Comparison of ENCODE assay signal across 7 cellular contexts in genomic region chr12:50059440-50060119, GRCh38. TPM values are rescaled to one million over a fixed set of nuclear protein-coding genes. Genes with fewer than 3 reads are reported as not detected.
DNase-seq lines count a peak whose midpoint lies in the region; ATAC-seq and TF ChIP-seq lines count a peak whose summit lies in the region.
"Had no signal": no experiment of that assay in that cellular context is flagged by ENCODE, and none has a peak within 500 bp of the region (broad histone marks: within the 10 kb centered on the region; RNA-seq: fewer than 3 reads in every experiment).

No MANE protein-coding gene starts in this region.

- peak overlapping the region; percentile 85 for H3K4me3 Mint-ChIP-seq in activated CD8-positive, alpha-beta memory T cell treated with anti-CD3 and anti-CD28 coated beads, Interleukin-2, amount 10 ng/mL, durations not matched to agents 7 days and 5 days
- H3K4me3 Mint-ChIP-seq in progenitor cell of endocrine pancreas (ENCODE audit: low read depth): peak overlapping the region; percentile 60

- no peaks in the 10 kb centered on the region for H3K9me3 Mint-ChIP-seq in activated CD8-positive, alpha-beta memory T cell treated with anti-CD3 and anti-CD28 coated beads, Interleukin-2, amount 10 ng/mL, durations not matched to agents 7 days and 5 days (ENCODE audit: low read depth)
- no peaks in the 10 kb centered on the region for H3K9me3 Mint-ChIP-seq in progenitor cell of endocrine pancreas (ENCODE audit: low read depth)

- H3K36me3 Mint-ChIP-seq in activated CD8-positive, alpha-beta memory T cell treated with anti-CD3 and anti-CD28 coated beads, Interleukin-2, amount 10 ng/mL, durations not matched to agents 7 days and 5 days: peaks cover 3% of the 10 kb centered on the region
- H3K36me3 Mint-ChIP-seq in progenitor cell of endocrine pancreas (ENCODE audit: insufficient read depth): no peaks in the 10 kb centered on the region

- H3K4me3 ChIP-seq in HEK293 (ENCODE audit: low read depth, low read length): no peak overlapping the region

- no peaks in the 10 kb centered on the region; the same call in 1 of the 2 replicates for H3K4me1 ChIP-seq in HEK293 (ENCODE audit: control insufficient read depth, insufficient read depth, low read length)

- CTCF ChIA-PET in HEK293 (lab: Yijun Ruan, JAX): interaction anchor here (0.7 to 5.1 kb wide), 7 partner anchors 11 to 93 kb away, joined by 3 to 40 read pairs (median 6); no protein-coding TSS in a partner anchor
- CTCF ChIA-PET in activated CD8-positive, alpha-beta memory T cell treated with anti-CD3 and anti-CD28 coated beads, Interleukin-2, amount 10 ng/mL, durations not matched to agents 7 days and 5 days (lab: Charles Lee): interaction anchor here (0.5 to 6.4 kb wide), 14 partner anchors 12 to 318 kb away, joined by 3 to 92 read pairs (median 4); partner anchors contain the start of genes RACGAP1, SMARCD1 and TMBIM6

- no peak for TF ChIP-seq CTCF in HEK293 (tag by site-specific recombination; IDR thresholded peaks at IDR 0.05)
- no peak for TF ChIP-seq CTCF in progenitor cell of endocrine pancreas (IDR thresholded peaks at IDR 0.05; ENCODE audit: unreplicated experiment)

- peak; percentile 90 for DNase-seq in activated CD8-positive, alpha-beta memory T cell treated with anti-CD3 and anti-CD28 coated beads, Interleukin-2, amount 10 ng/mL, durations not matched to agents 7 days and 5 days
- DNase-seq in progenitor cell of endocrine pancreas (ENCODE audit: low spot score, unreplicated experiment): no peak
- DNase-seq: NCI-H2029 treated with DMSO at 0.1 percent for 48 hours had no signal

- POLR2A ChIA-PET in HEK293 (lab: Yijun Ruan, JAX): interaction anchor here (1.5 kb wide), 1 partner anchor 25 kb away, joined by 5 read pairs; the partner anchor contains the start of gene SMARCD1

- no peak overlapping the region for H3K27ac ChIP-seq in HEK293 (ENCODE audit: extremely low read depth, low read depth, low read length)

- peak overlapping the region; percentile 86 for H3K27ac Mint-ChIP-seq in activated CD8-positive, alpha-beta memory T cell treated with anti-CD3 and anti-CD28 coated beads, Interleukin-2, amount 10 ng/mL, durations not matched to agents 7 days and 5 days
- H3K27ac Mint-ChIP-seq in progenitor cell of endocrine pancreas: no peak overlapping the region

- peaks cover 0 to 33% of the 10 kb centered on the region in 2 experiments; a peak in 1 of 3 replicates for H3K36me3 ChIP-seq in HEK293 (ENCODE audit: control insufficient read depth in 2 of 2, insufficient read depth in 1 of 2, low read length in 2 of 2)

- H3K27me3 Mint-ChIP-seq in activated CD8-positive, alpha-beta memory T cell treated with anti-CD3 and anti-CD28 coated beads, Interleukin-2, amount 10 ng/mL, durations not matched to agents 7 days and 5 days: peaks cover 12% of the 10 kb centered on the region
- H3K27me3 Mint-ChIP-seq in progenitor cell of endocrine pancreas: peaks cover 61% of the 10 kb centered on the region

- H3K9me3 ChIP-seq in HEK293 (ENCODE audit: control insufficient read depth, insufficient read depth, low read depth, low read length): no peaks in the 10 kb centered on the region

- peaks cover 56% of the 10 kb centered on the region for H3K4me1 Mint-ChIP-seq in activated CD8-positive, alpha-beta memory T cell treated with anti-CD3 and anti-CD28 coated beads, Interleukin-2, amount 10 ng/mL, durations not matched to agents 7 days and 5 days
- peaks cover 7% of the 10 kb centered on the region for H3K4me1 Mint-ChIP-seq in progenitor cell of endocrine pancreas (ENCODE audit: low read depth)

- ATAC-seq in activated CD8-positive, alpha-beta memory T cell treated with anti-CD3 and anti-CD28 coated beads, Interleukin-2, amount 10 ng/mL, durations not matched to agents 7 days and 5 days: peak; percentile 69
- no peak for ATAC-seq in GM18870 (IDR thresholded peaks at IDR 0.05; ENCODE audit: unreplicated experiment)
- no peak for ATAC-seq in GM19023 (IDR thresholded peaks at IDR 0.05; ENCODE audit: unreplicated experiment)
- no peak for ATAC-seq in HG03571 (IDR thresholded peaks at IDR 0.05; ENCODE audit: unreplicated experiment)

TF ChIP-seq in HEK293, 187 proteins besides CTCF, POLR2A, EP300 and RAD21:
- TF ChIP-seq ZNF169 (tag by site-specific recombination; IDR thresholded peaks at IDR 0.05) (no peak), GLIS1 (tag by site-specific recombination; IDR thresholded peaks at IDR 0.05) (peak; percentile 55), MYNN (tag by site-specific recombination; IDR thresholded peaks at IDR 0.05; ENCODE audit: borderline replicate concordance) (no peak)

RNA-seq across cellular contexts. Expression of gene ASIC1, which starts 2.2 kb away (rescaled TPM):
- total RNA-seq in activated CD8-positive, alpha-beta memory T cell treated with anti-CD3 and anti-CD28 coated beads, Interleukin-2, amount 10 ng/mL, durations not matched to agents 7 days and 5 days: 10 to 100 TPM; 19.0 to 28.3 TPM
- 5.2 and 5.7 TPM in 2 replicates for total RNA-seq in progenitor cell of endocrine pancreas

RNA-seq across cellular contexts. Expression of gene SMARCD1, which starts 25.6 kb away (rescaled TPM):
- 10 to 100 TPM; 62.0 to 80.8 TPM for total RNA-seq in activated CD8-positive, alpha-beta memory T cell treated with anti-CD3 and anti-CD28 coated beads, Interleukin-2, amount 10 ng/mL, durations not matched to agents 7 days and 5 days
- 160 and 167 TPM in 2 replicates for total RNA-seq in progenitor cell of endocrine pancreas

RNA-seq across cellular contexts. Expression of gene RACGAP1, which starts 34.3 kb away (rescaled TPM):
- 100 to 1,000 TPM; 180 to 198 TPM for total RNA-seq in activated CD8-positive, alpha-beta memory T cell treated with anti-CD3 and anti-CD28 coated beads, Interleukin-2, amount 10 ng/mL, durations not matched to agents 7 days and 5 days
- 40.0 and 42.1 TPM in 2 replicates for total RNA-seq in progenitor cell of endocrine pancreas

RNA-seq across cellular contexts. Expression of gene GPD1, which starts 44.2 kb away (rescaled TPM):
- under 1 TPM in 1 of 2 experiments, not detected in 1; 0.30 TPM for total RNA-seq in activated CD8-positive, alpha-beta memory T cell treated with anti-CD3 and anti-CD28 coated beads, Interleukin-2, amount 10 ng/mL, durations not matched to agents 7 days and 5 days
- 2.0 and 2.1 TPM in 2 replicates for total RNA-seq in progenitor cell of endocrine pancreas

RNA-seq across cellular contexts. Expression of gene COX14, which starts 52.5 kb away (rescaled TPM):
- 10 to 100 TPM; 55.1 to 64.5 TPM for total RNA-seq in activated CD8-positive, alpha-beta memory T cell treated with anti-CD3 and anti-CD28 coated beads, Interleukin-2, amount 10 ng/mL, durations not matched to agents 7 days and 5 days
- 25.1 and 30.1 TPM in 2 replicates for total RNA-seq in progenitor cell of endocrine pancreas
